ENCODE assay signal across 8 cellular contexts in the genomic region with DNA sequence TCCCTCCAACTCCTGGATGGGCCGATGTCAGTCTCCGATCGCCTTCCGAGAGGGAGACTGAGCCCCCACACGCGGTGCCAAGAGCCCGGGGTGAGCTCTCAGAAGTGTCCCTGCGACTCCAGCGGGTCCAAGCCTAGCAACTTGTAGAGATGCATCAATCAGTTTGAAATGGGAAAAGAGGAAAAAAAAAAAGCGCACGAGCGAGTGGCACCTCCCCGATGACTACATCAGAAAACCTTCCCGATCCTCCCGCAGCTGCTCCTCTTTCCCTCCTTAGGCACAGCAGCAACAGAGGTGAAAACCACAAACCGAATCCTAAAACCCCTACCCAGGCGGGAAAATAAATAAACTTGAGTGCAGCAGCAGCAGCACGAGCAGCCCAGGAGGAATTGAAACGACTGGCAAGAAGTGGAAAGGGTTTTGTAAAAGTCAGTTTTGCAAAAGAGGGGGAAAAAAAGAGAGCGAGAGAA. TPM values are rescaled to one million over a fixed set of nuclear protein-coding genes. Genes with fewer than 3 reads are reported as not detected.
A peak's percentile ranks its signal among the peaks of the same experiment; 100 is the strongest.
DNase-seq lines count a peak whose midpoint lies in the region; ATAC-seq and TF ChIP-seq lines count a peak whose summit lies in the region.

No MANE protein-coding gene starts in this region.

- H3K4me1 Mint-ChIP-seq in activated naive CD4-positive, alpha-beta T cell treated with anti-CD3 and anti-CD28 coated beads, Interleukin-2, amount 50 U/mL, for 24 hours: peaks cover 29% of the 10 kb centered on the region

- ATAC-seq in gastroesophageal sphincter (no peak), GM21786 (IDR thresholded peaks at IDR 0.05; ENCODE audit: unreplicated experiment) (no peak), GM18909 (IDR thresholded peaks at IDR 0.05; ENCODE audit: poor library complexity, unreplicated experiment) (no peak)

- intact Hi-C loops in posterior vena cava (cut with DNase I): no loop called here

- peaks cover 57% of the 10 kb centered on the region for H3K27me3 Mint-ChIP-seq in activated naive CD4-positive, alpha-beta T cell treated with anti-CD3 and anti-CD28 coated beads, Interleukin-2, amount 50 U/mL, for 24 hours

- H3K27me3 ChIP-seq in gastroesophageal sphincter: peaks cover 50% of the 10 kb centered on the region

- H3K4me3 Mint-ChIP-seq in activated naive CD4-positive, alpha-beta T cell treated with anti-CD3 and anti-CD28 coated beads, Interleukin-2, amount 50 U/mL, for 24 hours: peak overlapping the region; percentile 89

- no peak for TF ChIP-seq EP300 in gastroesophageal sphincter (IDR thresholded peaks at IDR 0.05)

- no peaks in the 10 kb centered on the region for H3K9me3 Mint-ChIP-seq in activated naive CD4-positive, alpha-beta T cell treated with anti-CD3 and anti-CD28 coated beads, Interleukin-2, amount 50 U/mL, for 24 hours

- H3K4me3 ChIP-seq in WI38 (ENCODE audit: low read depth, low read length) (peak overlapping the region; percentile 68), gastroesophageal sphincter (peak overlapping the region; percentile 42 to 56)

- no peak for TF ChIP-seq POLR2A in gastroesophageal sphincter (IDR thresholded peaks at IDR 0.05)

- no peaks in the 10 kb centered on the region for H3K9me3 ChIP-seq in gastroesophageal sphincter

- DNase-seq in activated naive CD4-positive, alpha-beta T cell (lab: John Stamatoyannopoulos, UW): no peak
- peak; percentile 29 for DNase-seq in NCI-H1436 (lab: John Stamatoyannopoulos, UW)
- peak; percentile 78 for DNase-seq in posterior vena cava (ENCODE audit: low spot score)

- peak overlapping the region in 3 of 4 donors; percentile 56 to 74 (median 58) for H3K27ac ChIP-seq in gastroesophageal sphincter

- TF ChIP-seq CTCF in WI38 (IDR thresholded peaks at IDR 0.05; ENCODE audit: low read depth, low read length) (no peak), gastroesophageal sphincter (IDR thresholded peaks at IDR 0.05) (no peak)

- no peaks in the 10 kb centered on the region for H3K36me3 ChIP-seq in gastroesophageal sphincter

- H3K4me1 ChIP-seq in gastroesophageal sphincter: peaks cover 0 to 51% (median 22%) of the 10 kb centered on the region in 3 donors

- peak overlapping the region; percentile 59 for H3K27ac Mint-ChIP-seq in activated naive CD4-positive, alpha-beta T cell treated with anti-CD3 and anti-CD28 coated beads, Interleukin-2, amount 50 U/mL, for 24 hours

- H3K36me3 Mint-ChIP-seq in activated naive CD4-positive, alpha-beta T cell treated with anti-CD3 and anti-CD28 coated beads, Interleukin-2, amount 50 U/mL, for 24 hours: no peaks in the 10 kb centered on the region

- WGBS in gastroesophageal sphincter (ENCODE audit: low coverage in 1 of 2), 2 donors: 0 to 1% methylated on average over 9 of the region's 20 CpGs

RNA-seq across cellular contexts. Expression of gene EFNA5, which starts 1.0 kb away (rescaled TPM):
- total RNA-seq in gastroesophageal sphincter (1 to 10 TPM; 2.4 to 9.2 (median 3.9) TPM), posterior vena cava (10 to 100 TPM in 1 of 2 donors, 1 to 10 TPM in 1; 4.2 to 10.2 TPM)

Comparison
In these comparisons a context has a peak if more than half of its experiments do, and no peak if none do; other contexts are left out.
1. DNase-seq: peak in NCI-H1436 (single experiment) and posterior vena cava (single experiment); none in activated naive CD4-positive, alpha-beta T cell (0 of 4).